Comparison of ENCODE assay signal across 10 cellular contexts in genomic region chr3:66439666-66440344, GRCh38.
DNase-seq lines count a peak whose midpoint lies in the region; ATAC-seq, FAIRE-seq and TF ChIP-seq lines count a peak whose summit lies in the region.
"Had no signal": no experiment of that assay in that cellular context is flagged by ENCODE, and none has a peak within 500 bp of the region (broad histone marks: within the 10 kb centered on the region; RNA-seq: fewer than 3 reads in every experiment).

No MANE protein-coding gene starts in this region.

- DNase-seq in GM10248 (ENCODE audit: extremely low spot score) (peak; percentile 45), NOMO-1 treated with dmso at 0.1 percent for 144 hours (lab: John Stamatoyannopoulos, UW; ENCODE audit: unreplicated experiment) (peak; percentile 49), keratinocyte (ENCODE audit: low read depth, low spot score) (no peak), G401 (ENCODE audit: low spot score) (no peak), smooth muscle cell (lab: John Stamatoyannopoulos, UW; ENCODE audit: unreplicated experiment) (no peak), glomerular visceral epithelial cell (ENCODE audit: extremely low spot score) (no peak), endodermal cell (no peak)
- DNase-seq: activated CD4-positive, alpha-beta memory T cell treated with anti-CD3 and anti-CD28 coated beads for 36 hours; foreskin keratinocyte had no signal

- H3K27ac Mint-ChIP-seq in endodermal cell = no peak overlapping the region
- H3K27ac Mint-ChIP-seq: activated CD4-positive, alpha-beta memory T cell treated with anti-CD3 and anti-CD28 coated beads for 36 hours had no signal

- no peaks in the 10 kb centered on the region for H3F3A ChIP-seq in smooth muscle cell (ENCODE audit: low read depth)

- FAIRE-seq in keratinocyte (lab: Jason Lieb, UNC) = no peak

- CTCF ChIA-PET in GM10248 (lab: Yijun Ruan, JAX) = interaction anchor here (0.7 to 2.0 kb wide), 5 partner anchors 20 to 376 kb away, joined by 3 to 4 read pairs (median 3); no protein-coding TSS in a partner anchor

- H3K4me3 Mint-ChIP-seq in endodermal cell = no peak overlapping the region
- H3K4me3 Mint-ChIP-seq: activated CD4-positive, alpha-beta memory T cell treated with anti-CD3 and anti-CD28 coated beads for 36 hours had no signal

- dilution Hi-C loops in keratinocyte (cut with MboI; ENCODE audit: extremely low pct_ligation_motif_present, low sequenced_read_pairs) = no loop called here

- H3K4me1 Mint-ChIP-seq in endodermal cell = peaks cover 82% of the 10 kb centered on the region

- no peaks in the 10 kb centered on the region for H3K9me1 ChIP-seq in keratinocyte (ENCODE audit: control insufficient read depth, extremely low read depth, insufficient read depth, low read length)

- peaks cover 2% of the 10 kb centered on the region for H3K27me3 Mint-ChIP-seq in endodermal cell (ENCODE audit: insufficient read depth)
- H3K27me3 Mint-ChIP-seq: activated CD4-positive, alpha-beta memory T cell treated with anti-CD3 and anti-CD28 coated beads for 36 hours had no signal

- peak; percentile 56 for ATAC-seq in HG02798 (IDR thresholded peaks at IDR 0.05; ENCODE audit: poor library complexity, unreplicated experiment)
- ATAC-seq: foreskin keratinocyte had no signal

- no peak overlapping the region for H2AFZ ChIP-seq in keratinocyte (ENCODE audit: control insufficient read depth, low read length)
- H2AFZ ChIP-seq in smooth muscle cell (ENCODE audit: low read depth) = no peak overlapping the region

- H3K4me1 ChIP-seq in keratinocyte (ENCODE audit: control insufficient read depth, extremely low read depth, insufficient read depth, low read length) (peaks cover 58% of the 10 kb centered on the region), smooth muscle cell (ENCODE audit: low read depth) (peaks cover 32% of the 10 kb centered on the region), endodermal cell (ENCODE audit: control insufficient read depth, insufficient read depth, low read length) (peaks cover 48% of the 10 kb centered on the region)

- H4K20me1 ChIP-seq in keratinocyte (ENCODE audit: control insufficient read depth, extremely low read depth, insufficient read depth, low read length) = no peaks in the 10 kb centered on the region
- H4K20me1 ChIP-seq in smooth muscle cell (ENCODE audit: low read depth) = peaks cover 16% of the 10 kb centered on the region

- peak overlapping the region; percentile 73 for H3K4me2 ChIP-seq in keratinocyte (ENCODE audit: control insufficient read depth, extremely low read depth, insufficient read depth, low read depth, low read length)
- H3K4me2 ChIP-seq in smooth muscle cell = no peak overlapping the region

- in situ Hi-C loops in G401 (cut with HindIII; ENCODE audit: low sequenced_read_pairs) = no loop called here

- 82% methylated on average over 7 of the region's 7 CpGs for WGBS in smooth muscle cell (ENCODE audit: low lambda C conversion rate)
- 86 to 88% methylated on average over 4 to 7 of the region's 7 CpGs for WGBS in endodermal cell (ENCODE audit: insufficient coverage in 1 of 2, insufficient read length in 1 of 2), 2 experiments

- TF ChIP-seq CTCF in GM10248 (IDR thresholded peaks at IDR 0.05; ENCODE audit: control extremely low read depth, extremely low read depth, low read depth, missing control alignments) (no peak), keratinocyte (optimal IDR thresholded peaks at IDR 0.05 in 1 of 3, IDR thresholded peaks at IDR 0.05 in 1 of 3, conservative IDR thresholded peaks at IDR 0.05 in 1 of 3; ENCODE audit: extremely low read depth in 1 of 3, insufficient read depth in 2 of 3, low read length in 3 of 3) (no peak), smooth muscle cell (IDR thresholded peaks at IDR 0.05; ENCODE audit: borderline replicate concordance, insufficient read depth, poor library complexity, severe bottlenecking) (no peak), endodermal cell (conservative IDR thresholded peaks at IDR 0.05) (no peak)

- H3K9me3 Mint-ChIP-seq in endodermal cell = no peaks in the 10 kb centered on the region
- H3K9me3 Mint-ChIP-seq: activated CD4-positive, alpha-beta memory T cell treated with anti-CD3 and anti-CD28 coated beads for 36 hours had no signal

- H3K36me3 ChIP-seq in keratinocyte (ENCODE audit: control insufficient read depth in 2 of 2, extremely low read depth in 1 of 2, insufficient read depth in 2 of 2, low read length in 2 of 2) (peaks cover 0 to 3% of the 10 kb centered on the region in 2 experiments), smooth muscle cell (ENCODE audit: low read depth) (no peaks in the 10 kb centered on the region), endodermal cell (ENCODE audit: control insufficient read depth, insufficient read depth, low read length) (peaks cover 35% of the 10 kb centered on the region)

- H3K27ac ChIP-seq in keratinocyte (ENCODE audit: control insufficient read depth, insufficient read depth, low read length) = no peak overlapping the region
- H3K27ac ChIP-seq in smooth muscle cell (ENCODE audit: low read depth) = no peak overlapping the region
- no peak overlapping the region for H3K27ac ChIP-seq in endodermal cell (ENCODE audit: low read depth, low read length)
- H3K27ac ChIP-seq: foreskin keratinocyte had no signal

- H3K4me3 ChIP-seq in keratinocyte (ENCODE audit: control insufficient read depth in 2 of 3, extremely low read depth in 1 of 3, insufficient read depth in 2 of 3, low read depth in 1 of 3, low read length in 3 of 3) = no peak overlapping the region
- no peak overlapping the region for H3K4me3 ChIP-seq in smooth muscle cell
- no peak overlapping the region for H3K4me3 ChIP-seq in endodermal cell (ENCODE audit: low read length)

- H3K9ac ChIP-seq in keratinocyte (ENCODE audit: control insufficient read depth, extremely low read depth, insufficient read depth, low read length) (no peak overlapping the region), smooth muscle cell (ENCODE audit: low read depth) (no peak overlapping the region), endodermal cell (ENCODE audit: extremely low read depth, low read length, poor library complexity, severe bottlenecking) (no peak overlapping the region)

- H3K9me3 ChIP-seq in keratinocyte (ENCODE audit: control insufficient read depth, low read depth, low read length) (no peaks in the 10 kb centered on the region), smooth muscle cell (replicated peaks; ENCODE audit: low read depth) (no peaks in the 10 kb centered on the region), endodermal cell (ENCODE audit: control insufficient read depth, low read length) (no peaks in the 10 kb centered on the region)

- peaks cover 18% of the 10 kb centered on the region for H3K79me2 ChIP-seq in keratinocyte (ENCODE audit: control insufficient read depth, insufficient read depth, low read length)
- H3K79me2 ChIP-seq in smooth muscle cell (ENCODE audit: low read depth) = peaks cover 7% of the 10 kb centered on the region

- H3K27me3 ChIP-seq in keratinocyte (ENCODE audit: control insufficient read depth, extremely low read depth, insufficient read depth, low read length) (no peaks in the 10 kb centered on the region), smooth muscle cell (ENCODE audit: low read depth) (no peaks in the 10 kb centered on the region), endodermal cell (ENCODE audit: control insufficient read depth, insufficient read depth, low read length, poor library complexity, severe bottlenecking) (no peaks in the 10 kb centered on the region)
- H3K27me3 ChIP-seq: foreskin keratinocyte had no signal

- POLR2A ChIA-PET in GM10248 (lab: Yijun Ruan, JAX) = no interaction called here

- H3K36me3 Mint-ChIP-seq in endodermal cell (ENCODE audit: low read depth) = peaks cover 5% of the 10 kb centered on the region

Comparison
In these comparisons a context has a peak if more than half of its experiments do, and no peak if none do; other contexts are left out.
1. DNase-seq: peak in GM10248 (single experiment) and NOMO-1 treated with dmso at 0.1 percent for 144 hours (single experiment); none in keratinocyte (single experiment), G401 (single experiment), smooth muscle cell (single experiment), glomerular visceral epithelial cell (single experiment) and endodermal cell (single experiment).